8 cellular contexts compared by ENCODE assay signal in the genomic region with DNA sequence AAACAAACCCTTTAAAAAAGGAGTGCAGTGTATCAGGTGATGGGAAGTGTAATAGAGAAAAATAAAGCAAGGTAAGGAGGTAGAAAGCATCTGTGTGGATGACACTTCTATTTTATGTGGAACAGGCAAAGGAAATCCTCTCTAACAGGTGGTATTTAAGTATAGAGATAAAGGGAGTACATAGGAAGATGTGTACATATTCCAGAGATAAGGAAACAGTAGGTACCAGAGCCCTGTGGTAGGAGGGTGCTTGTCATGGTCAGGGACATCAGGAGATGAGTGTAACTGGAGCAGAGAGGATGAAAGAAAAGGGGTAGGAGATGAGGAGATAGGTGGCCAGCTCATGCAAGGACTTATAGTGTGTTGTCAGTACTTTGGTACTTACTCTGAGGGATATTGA.
"Had no signal": no experiment of that assay in that cellular context is flagged by ENCODE, and none has a peak within 500 bp of the region (broad histone marks: within the 10 kb centered on the region; RNA-seq: fewer than 3 reads in every experiment).

No MANE protein-coding gene starts in this region.

- H3K4me3 ChIP-seq: GM12878 had no signal

- DNase-seq: GDM1, GF-D8 had no signal

- FAIRE-seq: G401.6, GM12878, GM12891, GM12892, GM18507, GM19239 had no signal

- ATAC-seq: GM12878 had no signal
